In genomic region chr17:60155427-60155814, GRCh38 we compare ENCODE assay signal across 16 cellular contexts. TPM values are rescaled to one million over a fixed set of nuclear protein-coding genes. Genes with fewer than 3 reads are reported as not detected.
"Had no signal": no experiment of that assay in that cellular context is flagged by ENCODE, and none has a peak within 500 bp of the region (broad histone marks: within the 10 kb centered on the region; RNA-seq: fewer than 3 reads in every experiment).

No MANE protein-coding gene starts in this region.

- H3K27ac ChIP-seq: cardiac muscle cell had no signal

- H3K36me3 ChIP-seq: cardiac muscle cell, right atrium auricular region, vagina had no signal

- H3K4me3 ChIP-seq: cardiac muscle cell, right atrium auricular region, skin epidermis, vagina had no signal

- H3K27ac Mint-ChIP-seq: activated naive CD4-positive, alpha-beta T cell treated with anti-CD3 and anti-CD28 coated beads, Interleukin-2, amount 10 ng/mL, durations not matched to agents 7 days and 5 days; activated T-helper 2 cell treated with anti-CD3 and anti-CD28 coated beads, Interferon-gamma antibody, Interleukin-2, Interleukin-4, amounts not matched to agents 10 μg/mL and 5 μg/mL and 100 μg/mL, durations not matched to agents 14 hours and 24 hours and 36 hours; natural killer cell; stimulated activated naive CD8-positive, alpha-beta T cell treated with anti-CD3 and anti-CD28 coated beads, Interleukin-15, amount 100 ng/mL, for 72 hours had no signal

- H3K9me3 Mint-ChIP-seq: activated naive CD4-positive, alpha-beta T cell treated with anti-CD3 and anti-CD28 coated beads, Interleukin-2, amount 10 ng/mL, durations not matched to agents 7 days and 5 days; activated T-helper 2 cell treated with anti-CD3 and anti-CD28 coated beads, Interferon-gamma antibody, Interleukin-2, Interleukin-4, amounts not matched to agents 10 μg/mL and 5 μg/mL and 100 μg/mL, durations not matched to agents 14 hours and 24 hours and 36 hours; natural killer cell; stimulated activated naive CD8-positive, alpha-beta T cell treated with anti-CD3 and anti-CD28 coated beads, Interleukin-15, amount 100 ng/mL, for 72 hours had no signal

- ATAC-seq: natural killer cell; stimulated activated naive CD8-positive, alpha-beta T cell treated with anti-CD3 and anti-CD28 coated beads, Interleukin-15, amount 100 ng/mL, for 72 hours had no signal

- H3K4me3 Mint-ChIP-seq: activated naive CD4-positive, alpha-beta T cell treated with anti-CD3 and anti-CD28 coated beads, Interleukin-2, amount 10 ng/mL, durations not matched to agents 7 days and 5 days; natural killer cell; stimulated activated naive CD8-positive, alpha-beta T cell treated with anti-CD3 and anti-CD28 coated beads, Interleukin-15, amount 100 ng/mL, for 72 hours had no signal

- H3K36me3 Mint-ChIP-seq: activated naive CD4-positive, alpha-beta T cell treated with anti-CD3 and anti-CD28 coated beads, Interleukin-2, amount 10 ng/mL, durations not matched to agents 7 days and 5 days; natural killer cell had no signal

- H3K27me3 ChIP-seq: vagina had no signal

- H3K9me3 ChIP-seq: right atrium auricular region, vagina had no signal

- DNase-seq: activated CD4-positive, alpha-beta T cell treated with anti-CD3 and anti-CD28 coated beads for 1 hour; activated CD4-positive, alpha-beta T cell treated with anti-CD3 and anti-CD28 coated beads, Interleukin-2, amount 50 U/mL, for 4 hours; activated naive CD4-positive, alpha-beta T cell treated with anti-CD3 and anti-CD28 coated beads, Interleukin-2, amount 10 ng/mL, durations not matched to agents 7 days and 5 days; cortex of kidney; effector CD4-positive, alpha-beta T cell; foreskin melanocyte; kidney glomerular epithelial cell; mesendoderm; natural killer cell; stimulated activated naive CD8-positive, alpha-beta T cell treated with anti-CD3 and anti-CD28 coated beads, Interleukin-15, amount 100 ng/mL, for 72 hours had no signal

RNA-seq across cellular contexts. Expression of gene CA4, which starts 5.6 kb away (rescaled TPM):
- total RNA-seq: activated T-helper 2 cell treated with anti-CD3 and anti-CD28 coated beads, Interferon-gamma antibody, Interleukin-2, Interleukin-4, amounts not matched to agents 10 μg/mL and 5 μg/mL and 100 μg/mL, durations not matched to agents 14 hours and 24 hours and 36 hours; astrocyte; vagina had no signal
